Comparison of ENCODE assay signal across 8 cellular contexts in the genomic region with DNA sequence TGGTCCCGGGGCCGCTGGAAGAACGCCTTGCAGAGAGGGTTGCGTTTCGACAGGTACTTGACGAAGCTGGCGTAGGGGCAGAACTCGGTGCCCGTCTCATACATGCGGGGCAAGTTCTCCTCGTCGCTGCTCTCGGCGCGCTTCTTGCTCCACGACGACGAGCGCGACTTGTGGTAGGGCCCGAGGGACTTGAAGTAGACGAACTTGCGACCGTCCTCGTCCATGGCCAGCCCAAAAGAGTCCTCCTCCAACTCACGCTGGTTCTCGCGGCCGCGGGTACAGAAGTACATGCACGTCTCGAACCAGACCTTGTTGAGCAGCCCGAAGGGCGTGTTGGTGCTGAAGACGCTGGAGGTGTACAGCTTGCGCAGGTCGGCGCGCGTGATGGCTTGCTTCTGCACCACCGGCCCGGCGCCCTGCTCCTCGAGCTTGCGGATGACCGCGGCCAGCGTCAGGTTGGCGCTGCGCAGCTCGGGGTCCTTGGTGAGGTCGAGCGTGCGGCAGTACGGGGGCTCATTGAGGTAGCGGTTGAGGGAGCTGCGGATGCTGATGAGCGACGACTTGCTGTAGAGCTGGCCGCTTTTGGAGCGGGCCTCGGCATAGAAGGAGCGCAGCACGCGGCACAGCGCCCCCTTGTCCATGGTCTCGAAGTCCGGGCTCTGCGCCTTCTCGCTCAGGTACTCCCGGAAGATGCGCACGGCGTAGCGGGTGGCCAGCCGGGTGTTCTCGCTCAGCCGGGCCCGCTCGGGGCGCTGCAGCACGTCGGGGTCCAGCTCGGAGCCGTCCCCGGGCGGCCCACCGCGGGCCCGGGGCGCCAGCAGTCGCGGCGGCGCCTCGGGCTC. TPM values are rescaled to one million over a fixed set of nuclear protein-coding genes. Genes with fewer than 3 reads are reported as not detected.
A peak's percentile ranks its signal among the peaks of the same experiment; 100 is the strongest.
DNase-seq lines count a peak whose midpoint lies in the region; ATAC-seq lines count a peak whose summit lies in the region.

No MANE protein-coding gene starts in this region.

- no peaks in the 10 kb centered on the region for H3K9me3 Mint-ChIP-seq in activated T-cell treated with anti-CD3 and anti-CD28 coated beads, Interleukin-2, amount 50 U/mL, for 72 hours
- peaks cover 0 to 3% (median 0%) of the 10 kb centered on the region in 9 donors for H3K9me3 Mint-ChIP-seq in naive thymus-derived CD8-positive, alpha-beta T cell

- H3K27me3 Mint-ChIP-seq in activated T-cell treated with anti-CD3 and anti-CD28 coated beads, Interleukin-2, amount 50 U/mL, for 72 hours (ENCODE audit: low read depth), result peaks cover 23% of the 10 kb centered on the region
- peaks cover 13 to 29% (median 20%) of the 10 kb centered on the region in 5 donors for H3K27me3 Mint-ChIP-seq in naive thymus-derived CD8-positive, alpha-beta T cell

- DNase-seq in Caki2 (ENCODE audit: low read depth) (peak; percentile 39), fibroblast of peridontal ligament (ENCODE audit: extremely low read depth) (peak; percentile 69), COLO668 (lab: John Stamatoyannopoulos, UW; ENCODE audit: unreplicated experiment) (no peak)
- peak; percentile 76 to 78 for DNase-seq in activated T-cell treated with anti-CD3 and anti-CD28 coated beads, Interleukin-2, amount 50 U/mL, for 72 hours
- DNase-seq in naive thymus-derived CD8-positive, alpha-beta T cell, result peak; percentile 22 to 70 (median 45)

- H3K9ac ChIP-seq in stomach smooth muscle (ENCODE audit: low read length in 2 of 2), result peak overlapping the region in 1 of 2 donors; percentile 49

- H3K9me3 ChIP-seq in KOPT-K1 (ENCODE audit: insufficient read depth, low read length, poor library complexity, severe bottlenecking) (no peaks in the 10 kb centered on the region), stomach smooth muscle (ENCODE audit: control insufficient read depth in 2 of 2, low read length in 2 of 2) (no peaks in the 10 kb centered on the region)

- H3K27ac ChIP-seq in KOPT-K1 (ENCODE audit: low read depth, low read length, poor library complexity, severe bottlenecking), result peak overlapping the region; percentile 72
- no peak overlapping the region for H3K27ac ChIP-seq in stomach smooth muscle (ENCODE audit: low read length)

- H3K4me3 Mint-ChIP-seq in activated T-cell treated with anti-CD3 and anti-CD28 coated beads, Interleukin-2, amount 50 U/mL, for 72 hours, result peak overlapping the region; percentile 88 to 91
- H3K4me3 Mint-ChIP-seq in naive thymus-derived CD8-positive, alpha-beta T cell, result peak overlapping the region; percentile 74 to 94 (median 82)

- POLR2A ChIA-PET in naive thymus-derived CD8-positive, alpha-beta T cell (lab: Charles Lee), result interaction anchor here (0.5 kb wide), 1 partner anchor 17 kb away, joined by 5 read pairs; no protein-coding TSS in a partner anchor

- H3K27ac Mint-ChIP-seq in activated T-cell treated with anti-CD3 and anti-CD28 coated beads, Interleukin-2, amount 50 U/mL, for 72 hours, result no peak overlapping the region
- H3K27ac Mint-ChIP-seq in naive thymus-derived CD8-positive, alpha-beta T cell, result peak overlapping the region in 2 of 10 donors; percentile 56 to 84

- peaks cover 0 to 2% of the 10 kb centered on the region in 2 donors for H3K36me3 Mint-ChIP-seq in activated T-cell treated with anti-CD3 and anti-CD28 coated beads, Interleukin-2, amount 50 U/mL, for 72 hours (ENCODE audit: insufficient read depth in 2 of 2)
- no peaks in the 10 kb centered on the region for H3K36me3 Mint-ChIP-seq in naive thymus-derived CD8-positive, alpha-beta T cell

- peak overlapping the region; percentile 65 to 79 for H3K4me3 ChIP-seq in stomach smooth muscle (ENCODE audit: low read length in 2 of 2)

- peaks cover 35% of the 10 kb centered on the region for H3K4me1 ChIP-seq in stomach smooth muscle (ENCODE audit: control insufficient read depth, insufficient read depth, low read length)

- ATAC-seq in GM21528 (IDR thresholded peaks at IDR 0.05; ENCODE audit: low FRiP score, unreplicated experiment), result peak; percentile 61
- peak; percentile 83 to 87 for ATAC-seq in activated T-cell treated with anti-CD3 and anti-CD28 coated beads, Interleukin-2, amount 50 U/mL, for 72 hours (replicated peaks in 1 of 2)
- peak; percentile 74 to 77 for ATAC-seq in naive thymus-derived CD8-positive, alpha-beta T cell

- H3K4me1 Mint-ChIP-seq in activated T-cell treated with anti-CD3 and anti-CD28 coated beads, Interleukin-2, amount 50 U/mL, for 72 hours (ENCODE audit: low read depth), result peaks cover 26% of the 10 kb centered on the region
- H3K4me1 Mint-ChIP-seq in naive thymus-derived CD8-positive, alpha-beta T cell, result peaks cover 6 to 56% (median 54%) of the 10 kb centered on the region in 4 donors

- H3K27me3 ChIP-seq in stomach smooth muscle (ENCODE audit: control insufficient read depth in 1 of 2, insufficient read depth in 2 of 2, low read length in 2 of 2), result peaks cover 23 to 25% of the 10 kb centered on the region in 2 donors

- no peaks in the 10 kb centered on the region for H3K36me3 ChIP-seq in KOPT-K1 (ENCODE audit: insufficient read depth, low read length)
- no peaks in the 10 kb centered on the region for H3K36me3 ChIP-seq in stomach smooth muscle (ENCODE audit: control insufficient read depth in 2 of 2, insufficient read depth in 2 of 2, low read length in 2 of 2)

- in situ Hi-C loops in Caki2 (cut with HindIII; ENCODE audit: low pct_unique_long_range_greater_than_20kb, low sequenced_read_pairs), result no loop called here

RNA-seq across cellular contexts. Expression of gene KCTD1, which starts 0.8 kb away (rescaled TPM):
- total RNA-seq in Caki2 (2014; rRNA removed; shearing (Covaris generic); ENCODE audit: low replicate concordance), result 14.8 and 38.0 TPM in 2 replicates
- 1 to 10 TPM; 6.0 to 7.6 TPM for total RNA-seq in activated T-cell treated with anti-CD3 and anti-CD28 coated beads, Interleukin-2, amount 50 U/mL, for 72 hours
- total RNA-seq in naive thymus-derived CD8-positive, alpha-beta T cell, result 1 to 10 TPM; 3.5 to 3.6 TPM
- polyA plus RNA-seq in naive thymus-derived CD8-positive, alpha-beta T cell, result under 1 TPM; 0.08 to 0.81 (median 0.50) TPM
